Comparison of ENCODE assay signal across 8 cellular contexts in the genomic region with DNA sequence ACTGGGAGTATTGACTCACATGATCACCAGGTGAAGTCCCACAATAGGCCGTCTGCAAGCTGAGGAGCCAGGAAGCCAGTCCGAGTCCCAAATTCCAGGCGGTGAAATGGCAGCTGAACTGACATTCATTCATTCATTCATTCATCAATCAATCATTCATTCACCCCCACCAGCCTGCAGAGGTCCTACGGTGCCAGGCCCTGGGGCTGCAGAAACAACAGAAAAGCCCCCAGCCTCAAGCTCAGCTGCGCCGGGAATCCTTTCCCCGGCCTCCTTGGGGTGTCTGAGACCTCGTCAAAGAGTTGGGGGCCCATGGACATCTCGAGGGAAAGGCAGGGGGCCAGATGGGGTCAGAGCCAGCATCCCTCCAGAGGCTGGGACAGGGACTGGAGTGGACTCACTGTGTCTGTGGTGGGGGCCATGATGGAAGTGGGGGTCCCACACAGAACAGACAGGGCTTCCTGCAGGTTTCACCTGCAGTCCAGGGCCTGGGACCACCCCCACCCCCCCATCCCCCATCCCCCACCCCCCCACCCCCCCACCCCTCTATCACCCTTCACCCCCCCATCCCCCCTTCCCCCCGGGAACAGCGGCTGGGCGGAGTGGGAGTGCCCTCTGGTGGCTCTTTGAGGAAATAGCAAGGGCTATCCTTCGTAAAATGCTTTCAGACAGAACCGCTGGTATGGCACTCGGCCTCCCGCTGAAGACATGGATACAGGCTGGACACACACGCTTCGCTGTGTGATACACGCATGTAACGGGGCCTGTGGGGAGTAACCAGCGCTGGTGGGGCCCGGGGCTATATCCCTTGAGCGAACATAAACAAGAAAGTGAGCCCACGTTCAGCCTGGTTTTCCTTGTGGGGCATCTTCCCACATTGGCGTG. TPM values are rescaled to one million over a fixed set of nuclear protein-coding genes. Genes with fewer than 3 reads are reported as not detected.
DNase-seq lines count a peak whose midpoint lies in the region; ATAC-seq and TF ChIP-seq lines count a peak whose summit lies in the region.

No MANE protein-coding gene starts in this region.

- no peaks in the 10 kb centered on the region for H3K36me3 Mint-ChIP-seq in CD8-positive, alpha-beta memory T cell
- no peaks in the 10 kb centered on the region for H3K36me3 Mint-ChIP-seq in immature natural killer cell

- H3K27me3 Mint-ChIP-seq in CD8-positive, alpha-beta memory T cell = peaks cover 0 to 10% of the 10 kb centered on the region in 2 donors
- peaks cover 0 to 5% (median 2%) of the 10 kb centered on the region in 3 donors for H3K27me3 Mint-ChIP-seq in immature natural killer cell (ENCODE audit: low read depth in 3 of 3)

- 28 to 41% methylated on average over 9 to 25 of the region's 25 CpGs for WGBS in body of pancreas, 2 donors

- POLR2A ChIA-PET in CD8-positive, alpha-beta memory T cell (lab: Charles Lee) = no interaction called here

- H3K36me3 ChIP-seq in CD8-positive, alpha-beta memory T cell (ENCODE audit: insufficient read depth, low read length) = no peaks in the 10 kb centered on the region
- H3K36me3 ChIP-seq in body of pancreas (replicated peaks in 1 of 2; ENCODE audit: insufficient read depth in 1 of 2, low read depth in 2 of 2) = no peaks in the 10 kb centered on the region

- peak; percentile 39 to 75 (median 59) for TF ChIP-seq CTCF in body of pancreas (IDR thresholded peaks at IDR 0.05)

- TF ChIP-seq POLR2A in body of pancreas (IDR thresholded peaks at IDR 0.05) = no peak

- H3K9me3 Mint-ChIP-seq in CD8-positive, alpha-beta memory T cell = no peaks in the 10 kb centered on the region
- H3K9me3 Mint-ChIP-seq in immature natural killer cell = no peaks in the 10 kb centered on the region

- H3K4me3 ChIP-seq in CD8-positive, alpha-beta memory T cell (ENCODE audit: low read length) = no peak overlapping the region
- no peak overlapping the region for H3K4me3 ChIP-seq in body of pancreas

- peak; percentile 64 for ATAC-seq in body of pancreas
- no peak for ATAC-seq in HG02885 (IDR thresholded peaks at IDR 0.05; ENCODE audit: poor library complexity, unreplicated experiment)
- no peak for ATAC-seq in HG03432 (IDR thresholded peaks at IDR 0.05; ENCODE audit: unreplicated experiment)

- H3K4me1 Mint-ChIP-seq in CD8-positive, alpha-beta memory T cell = peaks cover 3 to 7% (median 3%) of the 10 kb centered on the region in 3 donors
- peaks cover 9 to 28% of the 10 kb centered on the region in 2 donors for H3K4me1 Mint-ChIP-seq in immature natural killer cell

- no peak overlapping the region for H3K4me3 Mint-ChIP-seq in CD8-positive, alpha-beta memory T cell
- no peak overlapping the region for H3K4me3 Mint-ChIP-seq in immature natural killer cell

- H3K27me3 ChIP-seq in CD8-positive, alpha-beta memory T cell (ENCODE audit: insufficient read depth, low read length, poor library complexity, severe bottlenecking) = no peaks in the 10 kb centered on the region
- H3K27me3 ChIP-seq in body of pancreas = no peaks in the 10 kb centered on the region

- peak; percentile 33 to 71 (median 47) for DNase-seq in CD8-positive, alpha-beta memory T cell
- DNase-seq in HT1080 (ENCODE audit: low read depth) (peak; percentile 43), SW480 (ENCODE audit: low spot score) (peak; percentile 47), body of pancreas (peak; percentile 54 to 61 (median 55)), immature natural killer cell (peak; percentile 49 to 61 (median 56))
- peak; percentile 23 to 33 (median 26) for DNase-seq in stimulated activated CD4-positive, alpha-beta T cell treated with anti-CD3 and anti-CD28 coated beads, Interleukin-1b, Interleukin-23, amount 100 ng/mL, for 24 hours (ENCODE audit: low read depth in 4 of 4, low spot score in 1 of 4)

- no peak overlapping the region for H3K27ac ChIP-seq in CD8-positive, alpha-beta memory T cell (ENCODE audit: low read depth, low read length)
- H3K27ac ChIP-seq in body of pancreas = no peak overlapping the region

- H3K9me3 ChIP-seq in CD8-positive, alpha-beta memory T cell (ENCODE audit: low read length) = no peaks in the 10 kb centered on the region
- H3K9me3 ChIP-seq in body of pancreas = no peaks in the 10 kb centered on the region

- peak overlapping the region in 3 of 8 donors; percentile 25 to 70 (median 35) for H3K27ac Mint-ChIP-seq in CD8-positive, alpha-beta memory T cell
- peak overlapping the region in 1 of 6 donors; percentile 78 for H3K27ac Mint-ChIP-seq in immature natural killer cell

- intact Hi-C loops in body of pancreas (cut with DNase I) = loop anchor here (5.0 kb wide), 1 partner anchor 119 kb away; no protein-coding TSS in a partner anchor

- H3K4me1 ChIP-seq in CD8-positive, alpha-beta memory T cell (ENCODE audit: insufficient read depth, low read length) = peaks cover 3% of the 10 kb centered on the region
- peaks cover 13% of the 10 kb centered on the region for H3K4me1 ChIP-seq in body of pancreas

- CTCF ChIA-PET in CD8-positive, alpha-beta memory T cell (lab: Charles Lee) = interaction anchor here (0.9 to 1.9 kb wide), 10 partner anchors 8 to 124 kb away, joined by 3 to 10 read pairs (median 4); partner anchors contain the start of gene ZC3H18

RNA-seq across cellular contexts. Expression of gene ZC3H18, which starts 8.5 kb away (rescaled TPM):
- total RNA-seq in CD8-positive, alpha-beta memory T cell = 100 to 1,000 TPM in 1 of 2 experiments, 10 to 100 TPM in 1; 91.4 to 102 TPM
- polyA plus RNA-seq in CD8-positive, alpha-beta memory T cell = 21.6 TPM
- total RNA-seq in HT1080 (2014; rRNA removed; shearing (Covaris generic)) = 18.7 and 21.7 TPM in 2 replicates
- 23.4 and 26.5 TPM in 2 replicates for polyA plus RNA-seq in HT1080 (2015; cell fraction: cytosol; rRNA removed)
- 49.1 and 54.3 TPM in 2 replicates for polyA plus RNA-seq in HT1080 (2015; cell fraction: nucleus; rRNA removed)
- total RNA-seq in body of pancreas = 10 to 100 TPM; 11.7 to 22.4 TPM
- 10 to 100 TPM in 1 of 3 donors, 1 to 10 TPM in 2; 1.0 to 29.0 (median 8.7) TPM for polyA plus RNA-seq in immature natural killer cell
